Comparison of ENCODE assay signal across 23 cellular contexts in the genomic region with DNA sequence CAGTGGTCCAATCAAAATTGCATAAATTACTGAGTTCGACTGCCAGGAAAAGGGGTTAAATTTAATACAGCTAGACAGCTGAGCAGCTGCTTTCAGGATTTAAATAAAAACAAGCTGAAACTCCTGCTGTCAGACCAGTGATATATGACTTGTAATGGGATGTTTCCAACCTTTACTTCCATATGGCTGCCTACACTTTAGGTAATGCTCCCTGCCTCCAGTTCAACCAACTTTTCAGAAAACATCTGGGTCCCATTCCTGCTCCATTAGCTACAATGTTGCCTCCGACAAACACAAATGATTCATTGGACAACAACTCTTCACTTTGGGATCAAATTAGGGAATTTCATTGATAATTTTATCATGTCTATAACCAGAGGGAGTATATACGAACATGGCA.
DNase-seq lines count a peak whose midpoint lies in the region; ATAC-seq and TF ChIP-seq lines count a peak whose summit lies in the region.
"Had no signal": no experiment of that assay in that cellular context is flagged by ENCODE, and none has a peak within 500 bp of the region (broad histone marks: within the 10 kb centered on the region; RNA-seq: fewer than 3 reads in every experiment).

No MANE protein-coding gene starts in this region.

- no peaks in the 10 kb centered on the region for H3F3A ChIP-seq in SK-N-SH (replicated peaks; ENCODE audit: insufficient read depth)

- H3K4me2 ChIP-seq in SK-N-SH, result no peak overlapping the region
- H3K4me2 ChIP-seq: BLaER1 treated with 17β-estradiol and CSF1 and Interleukin-3, amounts not matched to agents 10 nM and 100 nM; GM23338; PC-9 had no signal

- H3K27ac ChIP-seq in SK-N-SH (ENCODE audit: low read depth in 2 of 2, low read length in 1 of 2) (no peak overlapping the region), thyroid gland (no peak overlapping the region)
- H3K27ac ChIP-seq: BLaER1 treated with 17β-estradiol and CSF1 and Interleukin-3, amounts not matched to agents 10 nM and 100 nM; PC-9; RWPE1 had no signal

- TF ChIP-seq POLR2A in thyroid gland (IDR thresholded peaks at IDR 0.05), result no peak

- DNase-seq in SK-N-SH (no peak), NCI-H446 (lab: John Stamatoyannopoulos, UW) (peak; percentile 43 to 60), SHP77 treated with DMSO at 0.1 percent for 48 hours (lab: John Stamatoyannopoulos, UW) (peak; percentile 21), thyroid gland (no peak), COLO829 (ENCODE audit: low spot score) (no peak)
- DNase-seq: 8988T; Calu3; CD4-positive, alpha-beta memory T cell; EL; HCEC 1CT; NCI-H1105; NCI-H146; NCI-H510A treated with DMSO at 0.1 percent for 48 hours; PC-9; SIG-M5; T-helper 1 cell; T-helper 9 cell had no signal

- POLR2A ChIA-PET in SK-N-SH (lab: Yijun Ruan, JAX), result no interaction called here

- no peaks in the 10 kb centered on the region; a peak in 1 of 4 replicates for H3K4me1 ChIP-seq in SK-N-SH (ENCODE audit: control insufficient read depth in 1 of 2, insufficient read depth in 2 of 2, low read depth in 1 of 2, low read length in 1 of 2)
- H3K4me1 ChIP-seq in thyroid gland, result no peaks in the 10 kb centered on the region
- H3K4me1 ChIP-seq: BLaER1 treated with 17β-estradiol and CSF1 and Interleukin-3, amounts not matched to agents 10 nM and 100 nM had no signal

- TF ChIP-seq CTCF in SK-N-SH (IDR thresholded peaks at IDR 0.05) (no peak), thyroid gland (IDR thresholded peaks at IDR 0.05) (no peak)

- H4K20me1 ChIP-seq in SK-N-SH (ENCODE audit: insufficient read depth), result no peaks in the 10 kb centered on the region
- H4K20me1 ChIP-seq: BLaER1 treated with 17β-estradiol and CSF1 and Interleukin-3, amounts not matched to agents 10 nM and 100 nM had no signal

- CTCF ChIA-PET in SK-N-SH (lab: Yijun Ruan, JAX), result interaction anchor here (1.5 kb wide), 1 partner anchor 30 kb away, joined by 3 read pairs; no protein-coding TSS in a partner anchor

- no peaks in the 10 kb centered on the region for H3K27me3 ChIP-seq in SK-N-SH (ENCODE audit: insufficient read depth)
- no peaks in the 10 kb centered on the region for H3K27me3 ChIP-seq in thyroid gland
- H3K27me3 ChIP-seq: BLaER1 treated with 17β-estradiol and CSF1 and Interleukin-3, amounts not matched to agents 10 nM and 100 nM had no signal

- TF ChIP-seq EP300 in SK-N-SH (IDR thresholded peaks at IDR 0.05; ENCODE audit: borderline replicate concordance in 1 of 2, low read depth in 1 of 2, low read length in 1 of 2), result no peak

- H3K9me3 ChIP-seq in SK-N-SH (no peaks in the 10 kb centered on the region), thyroid gland (no peaks in the 10 kb centered on the region)

- H3K4me3 ChIP-seq in SK-N-SH (ENCODE audit: low read depth in 2 of 2, low read length in 1 of 2), result no peak overlapping the region
- no peak overlapping the region for H3K4me3 ChIP-seq in thyroid gland (replicated peaks in 1 of 3)
- H3K4me3 ChIP-seq: BLaER1 treated with 17β-estradiol and CSF1 and Interleukin-3, amounts not matched to agents 10 nM and 100 nM; GM23338; PC-9 had no signal

- H3K36me3 ChIP-seq in SK-N-SH (replicated peaks in 1 of 2; ENCODE audit: control insufficient read depth in 1 of 2, insufficient read depth in 2 of 2, low read length in 1 of 2), result no peaks in the 10 kb centered on the region
- no peaks in the 10 kb centered on the region for H3K36me3 ChIP-seq in thyroid gland
- H3K36me3 ChIP-seq: BLaER1 treated with 17β-estradiol and CSF1 and Interleukin-3, amounts not matched to agents 10 nM and 100 nM had no signal

- 46% methylated on average over 3 of the region's 3 CpGs for WGBS in SK-N-SH (ENCODE audit: low lambda C conversion rate)
- WGBS in thyroid gland, 2 donors, result 76 to 79% methylated on average over 3 of the region's 3 CpGs

- ATAC-seq in SK-N-SH treated with all-trans-retinoic acid at 6 μM for 48 hours (no peak), HG02798 (IDR thresholded peaks at IDR 0.05; ENCODE audit: poor library complexity, unreplicated experiment) (no peak), GM19463 (IDR thresholded peaks at IDR 0.05; ENCODE audit: unreplicated experiment) (no peak)
- ATAC-seq: GM23338 had no signal

- H3K9ac ChIP-seq in SK-N-SH, result no peak overlapping the region
- H3K9ac ChIP-seq: BLaER1 treated with 17β-estradiol and CSF1 and Interleukin-3, amounts not matched to agents 10 nM and 100 nM had no signal

- TF ChIP-seq RAD21 in SK-N-SH (IDR thresholded peaks at IDR 0.05; ENCODE audit: low read length), result no peak

- H2AFZ ChIP-seq in SK-N-SH (ENCODE audit: low read depth), result peak overlapping the region; percentile 30; the same call in 1 of the 2 replicates
- H2AFZ ChIP-seq: GM23338, PC-9 had no signal

- intact Hi-C loops in thyroid gland (cut with DNase I), result no loop called here

- H3K79me2 ChIP-seq in SK-N-SH (ENCODE audit: insufficient read depth), result no peaks in the 10 kb centered on the region

- no peaks in the 10 kb centered on the region for H3K9me2 ChIP-seq in SK-N-SH

TF ChIP-seq in SK-N-SH, 30 proteins besides CTCF, POLR2A, EP300 and RAD21:
- TF ChIP-seq TCF12 (IDR thresholded peaks at IDR 0.05) (0 out of 2 replicates have a peak, but pooled peaks have one; percentile 4), GABPA (IDR thresholded peaks at IDR 0.05; ENCODE audit: low read depth) (no peak)
TF ChIP-seq in SK-N-SH: peak in this region for 1.

TF ChIP-seq in SK-N-SH treated with all-trans-retinoic acid at 6 μM for 48 hours, 23 proteins besides CTCF, POLR2A, EP300 and RAD21:
- TF ChIP-seq ZFP30 (CRISPR knock-in tag; IDR thresholded peaks at IDR 0.05) (no peak), ZNF70 (CRISPR knock-in tag; IDR thresholded peaks at IDR 0.05) (no peak)

Comparison
In these comparisons a context has a peak if more than half of its experiments do, and no peak if none do; other contexts are left out.
1. DNase-seq: peak in NCI-H446 (2 of 2) and SHP77 treated with DMSO at 0.1 percent for 48 hours (single experiment); none in SK-N-SH (single experiment), thyroid gland (0 of 2) and COLO829 (single experiment).